Comparison of ENCODE assay signal across 8 cellular contexts in genomic region chr3:40505599-40506462, GRCh38. TPM values are rescaled to one million over a fixed set of nuclear protein-coding genes. Genes with fewer than 3 reads are reported as not detected.
A peak's percentile ranks its signal among the peaks of the same experiment; 100 is the strongest.
DNase-seq lines count a peak whose midpoint lies in the region; ATAC-seq, FAIRE-seq and TF ChIP-seq lines count a peak whose summit lies in the region.

Gene ZNF620 (plus strand): TSS chr3:40506039. CDS start chr3:40506353, 314 bp downstream.

- no peak for TF ChIP-seq EP300 in transverse colon (IDR thresholded peaks at IDR 0.05; ENCODE audit: low read depth)

- H3K9me3 ChIP-seq in Karpas-422 (ENCODE audit: low read length) (no peaks in the 10 kb centered on the region), SK-N-MC (ENCODE audit: low read depth, low read length) (no peaks in the 10 kb centered on the region), pancreas (no peaks in the 10 kb centered on the region), transverse colon (no peaks in the 10 kb centered on the region)

- in situ Hi-C loops in transverse colon (cut with MboI; ENCODE audit: low pct_ligation_motif_present in 1 of 4, low pct_unique_long_range_greater_than_20kb in 1 of 4, low sequenced_read_pairs in 3 of 4), result no loop called here

- no peaks in the 10 kb centered on the region for H3K27me3 ChIP-seq in Karpas-422 (ENCODE audit: low read length)
- H3K27me3 ChIP-seq in pancreas, result no peaks in the 10 kb centered on the region
- H3K27me3 ChIP-seq in transverse colon, result no peaks in the 10 kb centered on the region

- peaks cover 17 to 27% of the 10 kb centered on the region in 2 donors for H3K36me3 Mint-ChIP-seq in activated naive CD4-positive, alpha-beta T cell treated with anti-CD3 and anti-CD28 coated beads, Interleukin-2, amount 50 U/mL, for 72 hours

- TF ChIP-seq POLR2A in transverse colon (IDR thresholded peaks at IDR 0.05), result peak; percentile 66

- ATAC-seq in GM21528 (IDR thresholded peaks at IDR 0.05; ENCODE audit: low FRiP score, unreplicated experiment) (peak; percentile 84), pancreas (peak; percentile 92 to 97 (median 95))
- peak; percentile 66 to 82 for ATAC-seq in activated naive CD4-positive, alpha-beta T cell treated with anti-CD3 and anti-CD28 coated beads, Interleukin-2, amount 50 U/mL, for 72 hours

- H3K79me2 ChIP-seq in Karpas-422 (ENCODE audit: low read length), result no peaks in the 10 kb centered on the region

- H3K4me2 ChIP-seq in Karpas-422 (ENCODE audit: low read depth, low read length, poor library complexity, severe bottlenecking), result peak within 1 kb of the TSS; percentile 98

- H3K36me3 ChIP-seq in Karpas-422 (ENCODE audit: insufficient read depth, low read length) (no peaks in the 10 kb centered on the region), SK-N-MC (ENCODE audit: insufficient read depth, low read length) (peaks cover 4% of the 10 kb centered on the region; the same call in 1 of the 2 replicates), pancreas (no peaks in the 10 kb centered on the region), transverse colon (no peaks in the 10 kb centered on the region)

- no peaks in the 10 kb centered on the region for H3K9me3 Mint-ChIP-seq in activated naive CD4-positive, alpha-beta T cell treated with anti-CD3 and anti-CD28 coated beads, Interleukin-2, amount 50 U/mL, for 72 hours

- H3K4me3 ChIP-seq in Karpas-422 (ENCODE audit: low read length) (peak within 1 kb of the TSS; percentile 96), SK-N-MC (peak within 1 kb of the TSS; percentile 76), pancreas (peak within 1 kb of the TSS; percentile 20 to 64 (median 50)), transverse colon (peak within 1 kb of the TSS; percentile 55 to 77 (median 67))

- DNase-seq in DMS153 (lab: John Stamatoyannopoulos, UW), result peak; percentile 64
- DNase-seq in Karpas-422, result peak; percentile 76
- DNase-seq in SK-N-MC (ENCODE audit: low read depth, low spot score), result peak; percentile 22
- peak; percentile 37 to 65 for DNase-seq in activated naive CD4-positive, alpha-beta T cell treated with anti-CD3 and anti-CD28 coated beads, Interleukin-2, amount 50 U/mL, for 72 hours (ENCODE audit: low spot score in 2 of 2)
- peak; percentile 83 for DNase-seq in cardiac septum (ENCODE audit: low spot score)
- peak; percentile 85 to 94 (median 88) for DNase-seq in pancreas
- DNase-seq in transverse colon, result peak; percentile 83

- peak in 1 of 4 donors; percentile 7 for TF ChIP-seq CTCF in pancreas (IDR thresholded peaks at IDR 0.05)
- peak in 3 of 5 experiments; percentile 15 to 35 (median 29) for TF ChIP-seq CTCF in transverse colon (IDR thresholded peaks at IDR 0.05)

- no peak within 1 kb of the TSS for H3K27ac ChIP-seq in Karpas-422 (ENCODE audit: low read length)
- H3K27ac ChIP-seq in SK-N-MC, result no peak within 1 kb of the TSS
- peak within 1 kb of the TSS; percentile 68 to 91 (median 84) for H3K27ac ChIP-seq in pancreas
- peak within 1 kb of the TSS; percentile 77 to 86 (median 83) for H3K27ac ChIP-seq in transverse colon

- intact Hi-C loops in cardiac septum (cut with DNase I), result loop anchor here (1.0 to 5.0 kb wide), 2 partner anchors 29 to 54 kb away; partner anchors contain the start of gene ZNF619
- intact Hi-C loops in pancreas (cut with DNase I), result no loop called here
- intact Hi-C loops in transverse colon (cut with DNase I; ENCODE audit: low total_unique reads), result no loop called here

- H3K4me1 ChIP-seq in Karpas-422 (ENCODE audit: low read length) (peaks cover 17% of the 10 kb centered on the region), pancreas (peaks cover 4 to 13% (median 8%) of the 10 kb centered on the region in 3 donors), transverse colon (peaks cover 0 to 16% (median 13%) of the 10 kb centered on the region in 4 donors)

- WGBS in pancreas, 2 donors, result 1 to 2% methylated on average over 44 of the region's 44 CpGs
- WGBS in transverse colon (ENCODE audit: low coverage in 1 of 2), 2 donors, result 5 to 10% methylated on average over 2 to 41 of the region's 44 CpGs

- no peaks in the 10 kb centered on the region for H3K9me2 ChIP-seq in Karpas-422 (replicated peaks; ENCODE audit: insufficient read depth, low read length)

- FAIRE-seq in pancreas (lab: Jason Lieb, UNC), result no peak

- peak within 1 kb of the TSS; percentile 79 to 88 for H3K27ac Mint-ChIP-seq in activated naive CD4-positive, alpha-beta T cell treated with anti-CD3 and anti-CD28 coated beads, Interleukin-2, amount 50 U/mL, for 72 hours

- peak within 1 kb of the TSS; percentile 100 for H2AFZ ChIP-seq in Karpas-422 (ENCODE audit: low read length)

- peak within 1 kb of the TSS; percentile 80 for H3K9ac ChIP-seq in Karpas-422 (ENCODE audit: low read length)
- H3K9ac ChIP-seq in SK-N-MC (ENCODE audit: insufficient read length), result peak within 1 kb of the TSS; percentile 64

- H4K20me1 ChIP-seq in Karpas-422 (ENCODE audit: insufficient read depth, low read depth, low read length), result no peaks in the 10 kb centered on the region

RNA-seq across cellular contexts. Expression of gene ZNF620, which starts in this region (rescaled TPM):
- 2.6 and 3.1 TPM in 2 replicates for total RNA-seq in Karpas-422 (2014; rRNA removed; shearing (Covaris generic); ENCODE audit: low replicate concordance)
- 1 to 10 TPM; 4.3 to 4.9 TPM for total RNA-seq in activated naive CD4-positive, alpha-beta T cell treated with anti-CD3 and anti-CD28 coated beads, Interleukin-2, amount 50 U/mL, for 72 hours
- total RNA-seq in cardiac septum (1.5 TPM), pancreas (1 to 10 TPM; 1.9 to 5.0 (median 3.2) TPM), transverse colon (1 to 10 TPM in 3 of 4 donors, not detected in 1; 2.6 to 8.0 (median 4.3) TPM)
- polyA plus RNA-seq in pancreas, result 1 to 10 TPM; 2.5 to 3.1 TPM

Comparison
In these comparisons a context has a peak if more than half of its experiments do, and no peak if none do; other contexts are left out.
1. DNase-seq: peak in every context shown above with its lines; median percentile 88 in pancreas; 83 in cardiac septum; 83 in transverse colon; 76 in Karpas-422; 64 in DMS153; 51 in activated naive CD4-positive, alpha-beta T cell treated with anti-CD3 and anti-CD28 coated beads, Interleukin-2, amount 50 U/mL, for 72 hours; 22 in SK-N-MC.
2. H3K27ac ChIP-seq: peak in pancreas (4 of 4) and transverse colon (4 of 4); none in Karpas-422 (single experiment) and SK-N-MC (single experiment).
3. Peak in every context shown above with its lines, with median percentiles within 50 percentile points of each other: ATAC-seq and H3K4me3 ChIP-seq.